In the genomic region with DNA sequence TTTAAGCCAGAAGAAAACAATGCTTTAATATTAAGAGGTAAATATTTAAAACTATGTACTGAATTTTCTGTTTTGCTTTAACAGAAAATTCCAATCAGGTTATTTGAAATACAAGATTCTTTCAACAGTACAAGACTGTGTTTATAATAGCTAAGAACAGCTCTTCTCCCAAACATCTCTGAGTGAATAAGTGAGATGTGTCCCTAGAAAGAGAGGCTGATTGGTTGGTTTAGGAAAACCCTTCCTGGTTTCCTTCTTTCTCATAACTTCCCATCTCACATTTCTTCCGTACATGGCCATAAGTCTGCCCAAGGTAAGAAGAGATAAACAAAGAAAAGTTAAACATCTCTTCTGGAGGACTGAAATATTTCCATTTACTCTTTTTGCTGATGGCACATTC, we compare ENCODE assay signal across 22 cellular contexts.
A peak's percentile ranks its signal among the peaks of the same experiment; 100 is the strongest.
DNase-seq lines count a peak whose midpoint lies in the region; ATAC-seq and TF ChIP-seq lines count a peak whose summit lies in the region.
"Had no signal": no experiment of that assay in that cellular context is flagged by ENCODE, and none has a peak within 500 bp of the region (broad histone marks: within the 10 kb centered on the region; RNA-seq: fewer than 3 reads in every experiment).

No MANE protein-coding gene starts in this region.

- H3K36me3 ChIP-seq in RWPE2 (ENCODE audit: low read depth) (peaks cover 22% of the 10 kb centered on the region), smooth muscle cell (ENCODE audit: low read depth) (no peaks in the 10 kb centered on the region), spleen (peaks cover 0 to 9% (median 0%) of the 10 kb centered on the region in 6 donors)

- no peak overlapping the region for H3K9ac ChIP-seq in smooth muscle cell (ENCODE audit: low read depth)

- 80% methylated on average over 1 of the region's 1 CpG for WGBS in smooth muscle cell (ENCODE audit: low lambda C conversion rate)
- 80 to 95% (median 91%) methylated on average over 1 of the region's 1 CpG for WGBS in spleen, 5 donors

- H3K27me3 Mint-ChIP-seq in activated T-cell treated with anti-CD3 and anti-CD28 coated beads, Interleukin-2, amount 50 U/mL, for 72 hours (ENCODE audit: low read depth): no peaks in the 10 kb centered on the region
- H3K27me3 Mint-ChIP-seq: dendritic cell treated with granulocyte-macrophage colony-stimulating factor and Interleukin-4, amounts not matched to agents 40 ng/mL and 50 ng/mL, for 4 days; memory B cell had no signal

- no peaks in the 10 kb centered on the region for H3K79me2 ChIP-seq in smooth muscle cell (ENCODE audit: low read depth)

- H3K4me3 ChIP-seq in RWPE2 (ENCODE audit: severe bottlenecking) (no peak overlapping the region), smooth muscle cell (no peak overlapping the region), spleen (no peak overlapping the region)
- H3K4me3 ChIP-seq: psoas muscle, SJCRH30 had no signal

- H3K4me2 ChIP-seq in smooth muscle cell: no peak overlapping the region

- peaks cover 24% of the 10 kb centered on the region for H3K4me1 Mint-ChIP-seq in activated T-cell treated with anti-CD3 and anti-CD28 coated beads, Interleukin-2, amount 50 U/mL, for 72 hours (ENCODE audit: low read depth)
- H3K4me1 Mint-ChIP-seq: memory B cell had no signal

- no peak for TF ChIP-seq POLR2A in spleen (IDR thresholded peaks at IDR 0.05)

- no peaks in the 10 kb centered on the region for H3K9me3 Mint-ChIP-seq in activated T-cell treated with anti-CD3 and anti-CD28 coated beads, Interleukin-2, amount 50 U/mL, for 72 hours
- H3K9me3 Mint-ChIP-seq: dendritic cell treated with granulocyte-macrophage colony-stimulating factor and Interleukin-4, amounts not matched to agents 40 ng/mL and 50 ng/mL, for 4 days; H9; memory B cell had no signal

- peaks cover 9 to 11% of the 10 kb centered on the region in 2 donors for H3K36me3 Mint-ChIP-seq in activated T-cell treated with anti-CD3 and anti-CD28 coated beads, Interleukin-2, amount 50 U/mL, for 72 hours (ENCODE audit: insufficient read depth in 2 of 2)

- H3K9me3 ChIP-seq in RWPE2 (ENCODE audit: severe bottlenecking) (no peaks in the 10 kb centered on the region), smooth muscle cell (replicated peaks; ENCODE audit: low read depth) (no peaks in the 10 kb centered on the region), spleen (no peaks in the 10 kb centered on the region)
- H3K9me3 ChIP-seq: psoas muscle, SJCRH30 had no signal

- no peak for ATAC-seq in activated T-cell treated with anti-CD3 and anti-CD28 coated beads, Interleukin-2, amount 50 U/mL, for 72 hours (replicated peaks in 1 of 2)
- no peak for ATAC-seq in RWPE2 (ENCODE audit: low read depth)
- ATAC-seq: esophagus mucosa had no signal

- peak overlapping the region; percentile 7 for H3K27ac ChIP-seq in RWPE2 (ENCODE audit: poor library complexity, severe bottlenecking)
- peak overlapping the region; percentile 63 for H3K27ac ChIP-seq in epithelial cell of prostate
- H3K27ac ChIP-seq in smooth muscle cell (ENCODE audit: low read depth): peak overlapping the region; percentile 7
- H3K27ac ChIP-seq in spleen: no peak overlapping the region
- H3K27ac ChIP-seq: SJCRH30 had no signal

- intact Hi-C loops in spleen (cut with DNase I; ENCODE audit: low total_unique reads): no loop called here

- TF ChIP-seq CTCF in RWPE2 (IDR thresholded peaks at IDR 0.05; ENCODE audit: poor library complexity, severe bottlenecking): no peak
- TF ChIP-seq CTCF in smooth muscle cell (IDR thresholded peaks at IDR 0.05; ENCODE audit: borderline replicate concordance, insufficient read depth, poor library complexity, severe bottlenecking): no peak
- TF ChIP-seq CTCF in spleen (IDR thresholded peaks at IDR 0.05 in 8 of 11, conservative IDR thresholded peaks at IDR 0.05 in 3 of 11): no peak

- H3K27me3 ChIP-seq in RWPE2 (ENCODE audit: insufficient read depth, poor library complexity, severe bottlenecking): no peaks in the 10 kb centered on the region
- H3K27me3 ChIP-seq in smooth muscle cell (ENCODE audit: low read depth): no peaks in the 10 kb centered on the region
- no peaks in the 10 kb centered on the region for H3K27me3 ChIP-seq in spleen (replicated peaks in 1 of 7)
- H3K27me3 ChIP-seq: SJCRH30 had no signal

- H4K20me1 ChIP-seq in smooth muscle cell (ENCODE audit: low read depth): no peaks in the 10 kb centered on the region

- peak overlapping the region; percentile 79 for H3K27ac Mint-ChIP-seq in activated T-cell treated with anti-CD3 and anti-CD28 coated beads, Interleukin-2, amount 50 U/mL, for 72 hours
- H3K27ac Mint-ChIP-seq: dendritic cell treated with granulocyte-macrophage colony-stimulating factor and Interleukin-4, amounts not matched to agents 40 ng/mL and 50 ng/mL, for 4 days; memory B cell had no signal

- peaks cover 14% of the 10 kb centered on the region for H3K4me1 ChIP-seq in RWPE2 (ENCODE audit: insufficient read depth, poor library complexity, severe bottlenecking)
- peaks cover 9% of the 10 kb centered on the region for H3K4me1 ChIP-seq in smooth muscle cell (ENCODE audit: low read depth)
- H3K4me1 ChIP-seq in spleen: no peaks in the 10 kb centered on the region

- peak overlapping the region in 1 of 2 donors; percentile 25 for H3K4me3 Mint-ChIP-seq in activated T-cell treated with anti-CD3 and anti-CD28 coated beads, Interleukin-2, amount 50 U/mL, for 72 hours
- H3K4me3 Mint-ChIP-seq: dendritic cell treated with granulocyte-macrophage colony-stimulating factor and Interleukin-4, amounts not matched to agents 40 ng/mL and 50 ng/mL, for 4 days; memory B cell; nephron had no signal

- H2AFZ ChIP-seq in smooth muscle cell (ENCODE audit: low read depth): no peak overlapping the region

- no peak for DNase-seq in activated T-cell treated with anti-CD3 and anti-CD28 coated beads, Interleukin-2, amount 50 U/mL, for 72 hours
- DNase-seq in activated T-cell treated with anti-CD3 and anti-CD28 coated beads, Interleukin-2, amount 50 U/mL, for 1 hour: no peak
- no peak for DNase-seq in RWPE2 (ENCODE audit: low spot score)
- no peak for DNase-seq in epithelial cell of prostate (ENCODE audit: low read depth, low spot score)
- no peak for DNase-seq in smooth muscle cell (lab: John Stamatoyannopoulos, UW; ENCODE audit: unreplicated experiment)
- no peak for DNase-seq in NCI-H1436 (lab: John Stamatoyannopoulos, UW)
- DNase-seq in COLO668 (lab: John Stamatoyannopoulos, UW; ENCODE audit: unreplicated experiment): no peak
- no peak for DNase-seq in spleen
- DNase-seq: activated CD4-positive, alpha-beta T cell treated with anti-CD3 and anti-CD28 coated beads for 1 hour; activated T-cell treated with anti-CD3 and anti-CD28 coated beads for 4 hours; DND-41; H9; MV-4-11; psoas muscle; small intestine; substantia nigra; T1000 had no signal

- H3F3A ChIP-seq in smooth muscle cell (ENCODE audit: low read depth): no peaks in the 10 kb centered on the region

Comparison
In these comparisons a context has a peak if more than half of its experiments do, and no peak if none do; other contexts are left out.
1. H3K27ac ChIP-seq: peak in RWPE2 (single experiment), epithelial cell of prostate (single experiment) and smooth muscle cell (single experiment); none in spleen (0 of 8).